ENCODE assay signal across 24 cellular contexts in the genomic region with DNA sequence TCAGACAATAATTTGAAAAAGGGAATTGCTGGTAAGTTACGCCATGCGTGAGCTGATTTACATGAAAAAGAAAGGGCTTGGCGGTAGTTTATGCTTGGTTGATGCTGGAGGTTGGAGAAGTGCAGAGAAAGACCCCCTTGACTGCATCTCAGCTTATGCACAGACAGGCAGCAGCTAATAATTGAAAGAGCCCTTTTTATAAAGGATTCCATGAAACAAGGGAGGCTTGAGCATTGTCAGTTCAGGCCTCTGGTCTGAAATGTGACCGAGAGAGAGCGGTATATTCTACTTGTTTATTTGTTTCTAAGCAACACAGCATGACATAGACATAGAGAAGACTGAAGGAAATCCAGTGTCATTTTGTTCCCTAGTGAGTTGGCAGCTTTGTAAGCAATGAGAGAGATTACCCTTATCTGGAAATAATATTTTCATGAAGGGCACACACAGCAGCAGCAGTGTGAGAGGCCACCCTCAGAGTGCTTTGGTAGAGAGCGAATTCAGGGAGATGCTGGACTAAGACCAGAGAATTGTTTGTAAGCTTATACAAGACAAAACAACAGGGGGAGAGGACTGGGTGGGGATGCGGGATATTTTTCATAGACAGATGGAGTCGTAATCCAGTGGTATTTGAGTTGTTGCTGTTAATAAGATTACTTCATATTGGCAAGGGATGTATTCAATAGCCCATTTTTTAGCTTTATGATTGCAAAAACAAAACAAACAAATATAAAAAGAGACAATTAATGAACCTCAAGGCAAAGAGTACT. TPM values are rescaled to one million over a fixed set of nuclear protein-coding genes. Genes with fewer than 3 reads are reported as not detected.
DNase-seq lines count a peak whose midpoint lies in the region; ATAC-seq and TF ChIP-seq lines count a peak whose summit lies in the region.
"Had no signal": no experiment of that assay in that cellular context is flagged by ENCODE, and none has a peak within 500 bp of the region (broad histone marks: within the 10 kb centered on the region; RNA-seq: fewer than 3 reads in every experiment).

No MANE protein-coding gene starts in this region.

- CTCF ChIA-PET in activated CD4-positive, alpha-beta T cell treated with anti-CD3 and anti-CD28 coated beads, Interleukin-2, amount 10 ng/mL, durations not matched to agents 7 days and 5 days (lab: Charles Lee), result no interaction called here

- H3K9me3 ChIP-seq in right cardiac atrium (ENCODE audit: control insufficient read depth, low read length), result no peaks in the 10 kb centered on the region
- H3K9me3 ChIP-seq: breast epithelium, prostate gland, upper lobe of left lung had no signal

- peaks cover 2% of the 10 kb centered on the region for H3K27me3 Mint-ChIP-seq in activated CD4-positive, alpha-beta T cell treated with anti-CD3 and anti-CD28 coated beads, Interleukin-2, amount 10 ng/mL, durations not matched to agents 7 days and 5 days
- H3K27me3 Mint-ChIP-seq: memory B cell; natural killer cell treated with Interleukin-12 subunit alpha and Interleukin-12 subunit beta and Interleukin-15 and Interleukin-18, amount 100 ng/mL, for 72 hours had no signal

- WGBS in right cardiac atrium, result 48% methylated on average over 8 of the region's 8 CpGs

- H3K4me1 ChIP-seq in right cardiac atrium (ENCODE audit: control insufficient read depth, insufficient read depth, low read length), result peaks cover 2% of the 10 kb centered on the region
- H3K4me1 ChIP-seq: breast epithelium, foreskin keratinocyte, prostate gland, upper lobe of left lung had no signal

- peak overlapping the region; percentile 70 for H3K27ac ChIP-seq in right cardiac atrium (ENCODE audit: low read length)
- H3K27ac ChIP-seq: breast epithelium, foreskin keratinocyte, prostate gland, upper lobe of left lung had no signal

- H3K36me3 Mint-ChIP-seq in activated CD4-positive, alpha-beta T cell treated with anti-CD3 and anti-CD28 coated beads, Interleukin-2, amount 10 ng/mL, durations not matched to agents 7 days and 5 days (ENCODE audit: low read depth), result no peaks in the 10 kb centered on the region
- H3K36me3 Mint-ChIP-seq: CD8-positive, alpha-beta T cell; memory B cell; natural killer cell treated with Interleukin-12 subunit alpha and Interleukin-12 subunit beta and Interleukin-15 and Interleukin-18, amount 100 ng/mL, for 72 hours had no signal

- POLR2A ChIA-PET in activated CD4-positive, alpha-beta T cell treated with anti-CD3 and anti-CD28 coated beads, Interleukin-2, amount 10 ng/mL, durations not matched to agents 7 days and 5 days (lab: Charles Lee), result no interaction called here

- intact Hi-C loops in right cardiac atrium (cut with DNase I), result no loop called here

- H3K4me1 Mint-ChIP-seq in activated CD4-positive, alpha-beta T cell treated with anti-CD3 and anti-CD28 coated beads, Interleukin-2, amount 10 ng/mL, durations not matched to agents 7 days and 5 days, result no peaks in the 10 kb centered on the region
- H3K4me1 Mint-ChIP-seq: memory B cell had no signal

- ATAC-seq in right cardiac atrium, result peak; percentile 93 to 95
- ATAC-seq in HG03139 (IDR thresholded peaks at IDR 0.05; ENCODE audit: unreplicated experiment), result no peak
- ATAC-seq: CD8-positive, alpha-beta T cell; foreskin keratinocyte; HCT116; HepG2; natural killer cell treated with Interleukin-12 subunit alpha and Interleukin-12 subunit beta and Interleukin-15 and Interleukin-18, amount 100 ng/mL, for 72 hours had no signal

- no peak overlapping the region for H3K4me3 Mint-ChIP-seq in activated CD4-positive, alpha-beta T cell treated with anti-CD3 and anti-CD28 coated beads, Interleukin-2, amount 10 ng/mL, durations not matched to agents 7 days and 5 days
- H3K4me3 Mint-ChIP-seq: CD8-positive, alpha-beta T cell; memory B cell; natural killer cell treated with Interleukin-12 subunit alpha and Interleukin-12 subunit beta and Interleukin-15 and Interleukin-18, amount 100 ng/mL, for 72 hours had no signal

- peak; percentile 26 for DNase-seq in M059J (ENCODE audit: low read depth)
- DNase-seq in choroid plexus epithelial cell (ENCODE audit: low read depth), result peak; percentile 47
- DNase-seq in right cardiac atrium, result peak in 2 of 3 donors; percentile 33
- DNase-seq in putamen (ENCODE audit: low spot score), result peak; percentile 16
- no peak for DNase-seq in activated CD4-positive, alpha-beta T cell treated with anti-CD3 and anti-CD28 coated beads, Interleukin-2, amount 10 ng/mL, durations not matched to agents 7 days and 5 days
- no peak for DNase-seq in AG20443 (ENCODE audit: low spot score)
- no peak for DNase-seq in activated T-cell treated with anti-CD3 and anti-CD28 coated beads for 4 hours
- DNase-seq: activated CD4-positive, alpha-beta T cell treated with anti-CD3 and anti-CD28 coated beads for 48 hours; activated effector memory CD4-positive, alpha-beta T cell treated with Interleukin-2 at 50 U/mL for 16 hours; CD8-positive, alpha-beta T cell; DND-41; foreskin keratinocyte; NCI-H1417 treated with DMSO at 0.1 percent for 48 hours; NCI-H2171 treated with DMSO at 0.1 percent for 48 hours; NCI-H69; stimulated activated CD4-positive, alpha-beta T cell treated with anti-CD3 and anti-CD28 coated beads, Interleukin-4, amount 100 ng/mL, for 4 hours; upper lobe of left lung had no signal

- H3K27me3 ChIP-seq in right cardiac atrium (ENCODE audit: control insufficient read depth, insufficient read depth), result no peaks in the 10 kb centered on the region
- H3K27me3 ChIP-seq: breast epithelium, upper lobe of left lung had no signal

- H3K27ac Mint-ChIP-seq in activated CD4-positive, alpha-beta T cell treated with anti-CD3 and anti-CD28 coated beads, Interleukin-2, amount 10 ng/mL, durations not matched to agents 7 days and 5 days, result no peak overlapping the region
- H3K27ac Mint-ChIP-seq: CD8-positive, alpha-beta T cell; memory B cell; natural killer cell treated with Interleukin-12 subunit alpha and Interleukin-12 subunit beta and Interleukin-15 and Interleukin-18, amount 100 ng/mL, for 72 hours had no signal

- no peak overlapping the region for H3K4me3 ChIP-seq in choroid plexus epithelial cell (ENCODE audit: low read depth, low read length)
- H3K4me3 ChIP-seq in right cardiac atrium (ENCODE audit: low read length), result no peak overlapping the region
- H3K4me3 ChIP-seq: breast epithelium, prostate gland, upper lobe of left lung had no signal

- no peaks in the 10 kb centered on the region for H3K9me3 Mint-ChIP-seq in activated CD4-positive, alpha-beta T cell treated with anti-CD3 and anti-CD28 coated beads, Interleukin-2, amount 10 ng/mL, durations not matched to agents 7 days and 5 days
- H3K9me3 Mint-ChIP-seq: CD8-positive, alpha-beta T cell; memory B cell; natural killer cell treated with Interleukin-12 subunit alpha and Interleukin-12 subunit beta and Interleukin-15 and Interleukin-18, amount 100 ng/mL, for 72 hours had no signal

- no peak for TF ChIP-seq CTCF in choroid plexus epithelial cell (conservative IDR thresholded peaks at IDR 0.05; ENCODE audit: low read depth, low read length)

RNA-seq across cellular contexts. Expression of a gene that starts 34.6 kb away (rescaled TPM):
- total RNA-seq in M059J (2014; rRNA removed; shearing (Covaris generic)), result 1.5 and 3.8 TPM in 2 replicates
- 100 to 1,000 TPM; 134 to 176 (median 148) TPM for total RNA-seq in right cardiac atrium
- polyA plus RNA-seq in right cardiac atrium, result 28.7 TPM
- under 1 TPM; 0.02 to 0.05 TPM for total RNA-seq in activated CD4-positive, alpha-beta T cell treated with anti-CD3 and anti-CD28 coated beads, Interleukin-2, amount 10 ng/mL, durations not matched to agents 7 days and 5 days

Comparison
In these comparisons a context has a peak if more than half of its experiments do, and no peak if none do; other contexts are left out.
1. DNase-seq: peak in M059J (single experiment), choroid plexus epithelial cell (single experiment), right cardiac atrium (2 of 3) and putamen (single experiment); none in activated CD4-positive, alpha-beta T cell treated with anti-CD3 and anti-CD28 coated beads, Interleukin-2, amount 10 ng/mL, durations not matched to agents 7 days and 5 days (single experiment), AG20443 (single experiment) and activated T-cell treated with anti-CD3 and anti-CD28 coated beads for 4 hours (single experiment).
2. RNA of a gene that starts 34.6 kb away (total RNA-seq): 134 to 176 TPM in right cardiac atrium; 1.5 to 3.8 TPM in M059J and 0.02 to 0.05 TPM in activated CD4-positive, alpha-beta T cell treated with anti-CD3 and anti-CD28 coated beads, Interleukin-2, amount 10 ng/mL, durations not matched to agents 7 days and 5 days; every median in the first group is over 10 times any median in the second.